Comparison of ENCODE assay signal across 28 cellular contexts in the genomic region with DNA sequence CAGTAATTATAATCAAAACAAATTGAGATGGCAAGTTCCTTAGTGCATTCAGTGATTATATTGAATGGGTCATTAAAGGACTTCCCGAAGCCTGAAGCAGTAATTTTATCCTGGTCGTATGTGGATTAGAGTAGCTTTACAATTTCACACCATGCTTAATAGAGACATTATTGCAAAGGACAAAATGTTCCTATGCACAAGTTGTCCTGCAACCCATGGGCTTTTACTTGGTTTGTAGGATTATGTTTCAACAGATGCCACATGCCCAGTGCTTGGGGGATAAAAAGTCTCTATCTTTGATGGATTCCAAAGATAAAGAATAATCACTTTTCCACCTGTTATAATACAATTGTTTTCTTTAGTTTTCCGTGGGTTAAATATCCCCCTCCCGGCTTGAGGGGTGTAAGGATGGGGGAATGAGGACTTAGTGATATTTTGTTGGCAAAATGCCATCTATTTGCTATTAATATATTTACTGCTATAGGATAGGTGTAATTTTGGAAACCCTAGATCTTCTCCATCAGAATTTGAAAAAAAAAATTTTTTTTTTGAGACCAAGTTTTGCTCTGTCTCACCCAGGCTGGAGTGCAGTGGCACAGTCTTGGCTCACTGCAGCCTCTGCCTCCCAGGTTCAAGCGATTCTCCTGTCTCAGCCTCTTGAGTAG.
"Had no signal": no experiment of that assay in that cellular context is flagged by ENCODE, and none has a peak within 500 bp of the region (broad histone marks: within the 10 kb centered on the region; RNA-seq: fewer than 3 reads in every experiment).

No MANE protein-coding gene starts in this region.

- DNase-seq: colonic mucosa; effector CD8-positive, alpha-beta T cell; endodermal cell; foreskin fibroblast; heart left ventricle; kidney; natural killer cell; right cardiac atrium; sigmoid colon; spleen; stimulated activated CD4-positive, alpha-beta T cell treated with anti-CD3 and anti-CD28 coated beads, Interleukin-2, amount 100 ng/mL, for 48 hours; stimulated activated naive B cell treated with anti-CD40 and anti-IgM and Interleukin-4, amounts not matched to agents 10 μg/mL and 1 μg/mL and 100 μg/mL, for 72 hours; upper lobe of left lung had no signal

- H3K9me3 Mint-ChIP-seq: dendritic cell treated with granulocyte-macrophage colony-stimulating factor and Interleukin-4, amounts not matched to agents 40 ng/mL and 50 ng/mL, for 4 days; endodermal cell; memory B cell; natural killer cell; neural crest cell; stimulated activated naive B cell treated with anti-CD40 and anti-IgM and Interleukin-4, amounts not matched to agents 10 μg/mL and 1 μg/mL and 100 μg/mL, for 72 hours; stimulated activated naive CD8-positive, alpha-beta T cell treated with anti-CD3 and anti-CD28 coated beads, Interleukin-15, Interleukin-2, amounts not matched to agents 100 ng/mL and 50 ng/mL, for 24 hours had no signal

- H3K36me3 Mint-ChIP-seq: memory B cell; natural killer cell; stimulated activated naive B cell treated with anti-CD40 and anti-IgM and Interleukin-4, amounts not matched to agents 10 μg/mL and 1 μg/mL and 100 μg/mL, for 72 hours had no signal

- H3K4me3 ChIP-seq: colonic mucosa, gastroesophageal sphincter, heart left ventricle, hepatocyte, lung, prostate gland, sigmoid colon, skin epidermis, spleen, thoracic aorta, tibial nerve, upper lobe of left lung had no signal

- H3K27ac ChIP-seq: colonic mucosa, epithelial cell of prostate, gastroesophageal sphincter, heart left ventricle, hepatocyte, neutrophil, prostate gland, sigmoid colon, skin epidermis, spleen, thoracic aorta, tibial nerve, upper lobe of left lung had no signal

- ATAC-seq: esophagus mucosa; gastroesophageal sphincter; heart left ventricle; left lobe of liver; natural killer cell; right cardiac atrium; stimulated activated naive B cell treated with anti-CD40 and anti-IgM and Interleukin-4, amounts not matched to agents 10 μg/mL and 1 μg/mL and 100 μg/mL, for 72 hours had no signal

- H3K4me1 ChIP-seq: colonic mucosa, gastroesophageal sphincter, heart left ventricle, prostate gland, sigmoid colon, spleen, tibial nerve, upper lobe of left lung had no signal

- H3K36me3 ChIP-seq: colonic mucosa, gastroesophageal sphincter, heart left ventricle, neutrophil, prostate gland, sigmoid colon, spleen, thoracic aorta, tibial nerve, upper lobe of left lung had no signal

- H3K27ac Mint-ChIP-seq: dendritic cell treated with granulocyte-macrophage colony-stimulating factor and Interleukin-4, amounts not matched to agents 40 ng/mL and 50 ng/mL, for 4 days; endodermal cell; memory B cell; natural killer cell; stimulated activated naive B cell treated with anti-CD40 and anti-IgM and Interleukin-4, amounts not matched to agents 10 μg/mL and 1 μg/mL and 100 μg/mL, for 72 hours; stimulated activated naive CD8-positive, alpha-beta T cell treated with anti-CD3 and anti-CD28 coated beads, Interleukin-15, Interleukin-2, amounts not matched to agents 100 ng/mL and 50 ng/mL, for 24 hours had no signal

- H3K4me1 Mint-ChIP-seq: memory B cell; natural killer cell; stimulated activated naive B cell treated with anti-CD40 and anti-IgM and Interleukin-4, amounts not matched to agents 10 μg/mL and 1 μg/mL and 100 μg/mL, for 72 hours had no signal

- H3K4me3 Mint-ChIP-seq: dendritic cell treated with granulocyte-macrophage colony-stimulating factor and Interleukin-4, amounts not matched to agents 40 ng/mL and 50 ng/mL, for 4 days; endodermal cell; memory B cell; natural killer cell; neural crest cell; stimulated activated naive B cell treated with anti-CD40 and anti-IgM and Interleukin-4, amounts not matched to agents 10 μg/mL and 1 μg/mL and 100 μg/mL, for 72 hours; stimulated activated naive CD8-positive, alpha-beta T cell treated with anti-CD3 and anti-CD28 coated beads, Interleukin-15, Interleukin-2, amounts not matched to agents 100 ng/mL and 50 ng/mL, for 24 hours had no signal

- H3K27me3 Mint-ChIP-seq: dendritic cell treated with granulocyte-macrophage colony-stimulating factor and Interleukin-4, amounts not matched to agents 40 ng/mL and 50 ng/mL, for 4 days; memory B cell; stimulated activated naive CD8-positive, alpha-beta T cell treated with anti-CD3 and anti-CD28 coated beads, Interleukin-15, Interleukin-2, amounts not matched to agents 100 ng/mL and 50 ng/mL, for 24 hours had no signal

- H3K9me3 ChIP-seq: colonic mucosa, gastroesophageal sphincter, heart left ventricle, neutrophil, prostate gland, sigmoid colon, spleen, thoracic aorta, tibial nerve, upper lobe of left lung had no signal

- H3K27me3 ChIP-seq: colonic mucosa, gastroesophageal sphincter, heart left ventricle, hepatocyte, neutrophil, sigmoid colon, spleen, tibial nerve, upper lobe of left lung had no signal
